ENCODE assay signal across 16 cellular contexts in the genomic region with DNA sequence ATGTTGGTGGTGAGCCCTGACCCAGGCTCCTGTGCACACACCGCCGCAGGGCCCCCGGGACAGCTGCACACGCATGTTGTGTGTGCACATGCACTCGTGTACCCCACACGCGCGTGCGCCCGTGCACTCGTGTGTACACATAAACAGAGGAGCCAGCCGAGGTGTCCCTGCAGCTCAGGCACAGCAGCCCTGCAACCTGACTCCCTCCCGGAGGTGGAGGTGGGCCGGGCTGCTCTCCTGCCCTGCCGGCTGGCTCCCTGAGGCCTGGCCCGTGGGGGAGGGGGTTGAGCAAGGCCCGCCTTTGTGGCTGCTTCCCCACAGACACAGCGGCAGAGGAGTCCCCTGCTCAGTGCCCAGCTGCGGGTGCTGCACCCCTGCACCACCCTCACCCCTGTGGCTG. TPM values are rescaled to one million over a fixed set of nuclear protein-coding genes. Genes with fewer than 3 reads are reported as not detected.
DNase-seq lines count a peak whose midpoint lies in the region; ATAC-seq and TF ChIP-seq lines count a peak whose summit lies in the region.
"Had no signal": no experiment of that assay in that cellular context is flagged by ENCODE, and none has a peak within 500 bp of the region (broad histone marks: within the 10 kb centered on the region; RNA-seq: fewer than 3 reads in every experiment).

No MANE protein-coding gene starts in this region.

- H3K27ac ChIP-seq in iPS-18a (ENCODE audit: low read length): peak overlapping the region; percentile 34
- peak overlapping the region; percentile 59 to 80 (median 70) for H3K27ac ChIP-seq in stomach
- no peak overlapping the region for H3K27ac ChIP-seq in tibial artery
- H3K27ac ChIP-seq: sigmoid colon had no signal

- H3K4me3 Mint-ChIP-seq in activated T-cell treated with anti-CD3 and anti-CD28 coated beads, Interleukin-2, amount 50 U/mL, for 72 hours: no peak overlapping the region
- H3K4me3 Mint-ChIP-seq: activated naive CD8-positive, alpha-beta T cell treated with anti-CD3 and anti-CD28 coated beads for 36 hours had no signal

- TF ChIP-seq EP300 in stomach (IDR thresholded peaks at IDR 0.05): no peak

- intact Hi-C loops in stomach (cut with DNase I; ENCODE audit: low total_unique reads): no loop called here
- intact Hi-C loops in tibial artery (cut with DNase I; ENCODE audit: low total_unique reads): no loop called here

- H3K4me1 Mint-ChIP-seq in activated T-cell treated with anti-CD3 and anti-CD28 coated beads, Interleukin-2, amount 50 U/mL, for 72 hours (ENCODE audit: low read depth): no peaks in the 10 kb centered on the region
- H3K4me1 Mint-ChIP-seq: activated naive CD8-positive, alpha-beta T cell treated with anti-CD3 and anti-CD28 coated beads for 36 hours had no signal

- WGBS in stomach, 5 donors: 18 to 37% (median 26%) methylated on average over 7 to 19 of the region's 19 CpGs

- H3K4me1 ChIP-seq in iPS-18a (ENCODE audit: control insufficient read depth, low read depth, low read length) (peaks cover 27% of the 10 kb centered on the region), stomach (peaks cover 32 to 67% (median 59%) of the 10 kb centered on the region in 4 donors), tibial artery (peaks cover 0 to 7% (median 0%) of the 10 kb centered on the region in 4 donors)
- H3K4me1 ChIP-seq: sigmoid colon had no signal

- no peaks in the 10 kb centered on the region for H3K27me3 ChIP-seq in iPS-18a (ENCODE audit: control insufficient read depth, insufficient read depth, low read length)
- peaks cover 0 to 38% (median 0%) of the 10 kb centered on the region in 3 donors for H3K27me3 ChIP-seq in stomach
- peaks cover 0 to 78% of the 10 kb centered on the region in 2 donors for H3K27me3 ChIP-seq in tibial artery

- no peaks in the 10 kb centered on the region for H3K9me3 Mint-ChIP-seq in activated T-cell treated with anti-CD3 and anti-CD28 coated beads, Interleukin-2, amount 50 U/mL, for 72 hours
- H3K9me3 Mint-ChIP-seq: activated naive CD8-positive, alpha-beta T cell treated with anti-CD3 and anti-CD28 coated beads for 36 hours had no signal

- no peak for ATAC-seq in activated T-cell treated with anti-CD3 and anti-CD28 coated beads, Interleukin-2, amount 50 U/mL, for 72 hours (replicated peaks in 1 of 2)

- H3K4me3 ChIP-seq in iPS-18a (ENCODE audit: low read length) (no peak overlapping the region), stomach (peak overlapping the region; percentile 4 to 26 (median 18)), tibial artery (no peak overlapping the region)
- H3K4me3 ChIP-seq: sigmoid colon had no signal

- no peaks in the 10 kb centered on the region for H3K36me3 ChIP-seq in iPS-18a (ENCODE audit: control insufficient read depth, low read depth, low read length)
- H3K36me3 ChIP-seq in stomach: no peaks in the 10 kb centered on the region
- no peaks in the 10 kb centered on the region for H3K36me3 ChIP-seq in tibial artery
- H3K36me3 ChIP-seq: sigmoid colon had no signal

- no peak overlapping the region for H3K27ac Mint-ChIP-seq in activated T-cell treated with anti-CD3 and anti-CD28 coated beads, Interleukin-2, amount 50 U/mL, for 72 hours
- H3K27ac Mint-ChIP-seq: activated naive CD8-positive, alpha-beta T cell treated with anti-CD3 and anti-CD28 coated beads for 36 hours had no signal

- TF ChIP-seq POLR2A in stomach (IDR thresholded peaks at IDR 0.05): no peak

- peaks cover 4% of the 10 kb centered on the region for H3K27me3 Mint-ChIP-seq in activated T-cell treated with anti-CD3 and anti-CD28 coated beads, Interleukin-2, amount 50 U/mL, for 72 hours (ENCODE audit: low read depth)

- H3K36me3 Mint-ChIP-seq in activated T-cell treated with anti-CD3 and anti-CD28 coated beads, Interleukin-2, amount 50 U/mL, for 72 hours (ENCODE audit: insufficient read depth in 2 of 2): no peaks in the 10 kb centered on the region
- H3K36me3 Mint-ChIP-seq: activated naive CD8-positive, alpha-beta T cell treated with anti-CD3 and anti-CD28 coated beads for 36 hours had no signal

- DNase-seq in DMS 273 (lab: John Stamatoyannopoulos, UW; ENCODE audit: unreplicated experiment): peak; percentile 35
- no peak for DNase-seq in DMS 273 treated with DMSO at 0.1 percent for 48 hours (lab: John Stamatoyannopoulos, UW)
- DNase-seq in NCI-H526 (lab: John Stamatoyannopoulos, UW): peak; percentile 72 to 95
- peak; percentile 74 for DNase-seq in stomach
- no peak for DNase-seq in tibial artery
- DNase-seq in activated T-cell treated with anti-CD3 and anti-CD28 coated beads, Interleukin-2, amount 50 U/mL, for 72 hours: no peak
- no peak for DNase-seq in NK-92 treated with Interleukin-12 subunit alpha and Interleukin-12 subunit beta, amount 100 ng/mL, for 24 hours (lab: John Stamatoyannopoulos, UW)
- DNase-seq: 8988T; activated CD8-positive, alpha-beta memory T cell treated with anti-CD3 and anti-CD28 coated beads, Interleukin-2, amount 50 U/mL, for 4 hours; activated naive CD8-positive, alpha-beta T cell treated with anti-CD3 and anti-CD28 coated beads for 36 hours; Kasumi-1; NCI-H524 treated with DMSO at 0.1 percent for 48 hours; SHP77; sigmoid colon had no signal

- no peaks in the 10 kb centered on the region for H3K9me3 ChIP-seq in iPS-18a (ENCODE audit: control insufficient read depth, low read depth, low read length)
- H3K9me3 ChIP-seq in stomach: no peaks in the 10 kb centered on the region
- no peaks in the 10 kb centered on the region for H3K9me3 ChIP-seq in tibial artery
- H3K9me3 ChIP-seq: sigmoid colon had no signal

- H3K9ac ChIP-seq in iPS-18a (ENCODE audit: low read length): no peak overlapping the region

- TF ChIP-seq CTCF in stomach (IDR thresholded peaks at IDR 0.05) (no peak), tibial artery (IDR thresholded peaks at IDR 0.05) (no peak)

RNA-seq across cellular contexts. Expression of a gene that starts 0.7 kb away (rescaled TPM):
- 1 to 10 TPM in 1 of 5 donors, under 1 TPM in 2, not detected in 2; 0.45 to 2.3 (median 0.55) TPM for total RNA-seq in stomach
- 1 to 10 TPM; 2.1 to 8.0 (median 5.7) TPM for polyA plus RNA-seq in stomach
- total RNA-seq in activated T-cell treated with anti-CD3 and anti-CD28 coated beads, Interleukin-2, amount 50 U/mL, for 72 hours: not detected
- total RNA-seq: activated naive CD8-positive, alpha-beta T cell treated with anti-CD3 and anti-CD28 coated beads for 36 hours; sigmoid colon; subcutaneous adipose tissue had no signal

RNA-seq across cellular contexts. Expression of a gene that starts 19.6 kb away (rescaled TPM):
- total RNA-seq in stomach: 1 to 10 TPM in 4 of 5 donors, under 1 TPM in 1; 0.55 to 7.8 (median 1.4) TPM
- polyA plus RNA-seq in stomach: 1 to 10 TPM; 2.0 to 3.2 (median 2.5) TPM
- 1 to 10 TPM; 7.1 to 8.3 TPM for total RNA-seq in activated T-cell treated with anti-CD3 and anti-CD28 coated beads, Interleukin-2, amount 50 U/mL, for 72 hours

RNA-seq across cellular contexts. Expression of a gene that starts 39.8 kb away (rescaled TPM):
- 1,000 to 10,000 TPM in 3 of 5 donors, 100 to 1,000 TPM in 2; 239 to 2,998 (median 1,528) TPM for total RNA-seq in stomach
- 1,000 to 10,000 TPM; 4,606 to 7,615 (median 4,647) TPM for polyA plus RNA-seq in stomach
- 1,000 to 10,000 TPM; 2,573 to 2,599 TPM for total RNA-seq in activated T-cell treated with anti-CD3 and anti-CD28 coated beads, Interleukin-2, amount 50 U/mL, for 72 hours

RNA-seq across cellular contexts. Expression of a gene that starts 49.1 kb away (rescaled TPM):
- total RNA-seq in stomach: 10 to 100 TPM in 2 of 5 donors, 1 to 10 TPM in 2, not detected in 1; 3.1 to 16.4 (median 9.0) TPM
- 10 to 100 TPM in 1 of 3 donors, 1 to 10 TPM in 2; 9.1 to 11.2 (median 9.3) TPM for polyA plus RNA-seq in stomach
- not detected for total RNA-seq in activated T-cell treated with anti-CD3 and anti-CD28 coated beads, Interleukin-2, amount 50 U/mL, for 72 hours
- total RNA-seq: activated naive CD8-positive, alpha-beta T cell treated with anti-CD3 and anti-CD28 coated beads for 36 hours; subcutaneous adipose tissue had no signal

RNA-seq across cellular contexts. Expression of a gene that starts 59.6 kb away (rescaled TPM):
- total RNA-seq in stomach: 100 to 1,000 TPM in 2 of 5 donors, 10 to 100 TPM in 3; 42.2 to 278 (median 86.9) TPM
- 100 to 1,000 TPM in 1 of 3 donors, 10 to 100 TPM in 2; 41.4 to 278 (median 72.3) TPM for polyA plus RNA-seq in stomach
- total RNA-seq in activated T-cell treated with anti-CD3 and anti-CD28 coated beads, Interleukin-2, amount 50 U/mL, for 72 hours: under 1 TPM; 0.86 to 0.99 TPM

Comparison
In these comparisons a context has a peak if more than half of its experiments do, and no peak if none do; other contexts are left out.
1. DNase-seq: peak in DMS 273 (single experiment), NCI-H526 (2 of 2) and stomach (single experiment); none in DMS 273 treated with DMSO at 0.1 percent for 48 hours (single experiment), tibial artery (0 of 2), activated T-cell treated with anti-CD3 and anti-CD28 coated beads, Interleukin-2, amount 50 U/mL, for 72 hours (0 of 2) and NK-92 treated with Interleukin-12 subunit alpha and Interleukin-12 subunit beta, amount 100 ng/mL, for 24 hours (single experiment).
2. H3K27ac ChIP-seq: peak in iPS-18a (single experiment) and stomach (5 of 5); none in tibial artery (0 of 2).
3. H3K4me3 ChIP-seq: peak in stomach (4 of 4); none in iPS-18a (single experiment) and tibial artery (0 of 2).